8 cellular contexts compared by ENCODE assay signal in the genomic region with DNA sequence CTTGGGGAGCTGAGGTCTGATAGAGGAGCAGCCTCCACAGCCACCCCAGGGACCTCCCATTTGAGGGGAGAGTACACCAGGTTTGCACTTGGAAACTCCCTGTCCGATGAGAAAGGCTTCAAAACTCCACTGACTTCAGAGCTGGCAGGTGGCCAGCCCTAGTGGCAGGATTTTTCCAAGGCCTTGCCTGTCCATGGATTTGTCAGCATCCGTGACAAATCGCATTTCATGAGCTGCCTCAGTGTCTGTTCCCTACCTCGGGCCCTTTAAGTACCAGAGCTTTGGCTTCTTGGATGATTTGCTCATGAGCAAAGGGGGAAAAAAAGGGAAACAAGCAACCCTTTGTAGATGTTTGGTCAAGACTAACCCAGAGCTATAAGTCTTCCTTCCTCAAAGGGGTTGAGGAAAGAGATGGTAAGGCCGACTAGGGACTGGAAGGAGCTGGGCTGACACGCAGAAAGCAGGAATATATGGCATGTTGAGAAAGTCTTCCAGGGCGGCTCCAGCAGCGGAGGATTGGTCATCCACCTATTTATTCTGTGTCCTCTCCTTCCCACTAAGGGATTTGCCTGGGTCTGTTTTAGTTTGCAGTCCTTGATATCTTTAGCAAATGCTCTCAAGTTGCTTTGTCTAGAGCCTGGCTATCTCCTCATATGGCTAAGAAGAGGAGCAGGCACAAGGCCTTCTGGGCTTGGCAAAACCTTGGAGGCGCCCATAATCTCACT. TPM values are rescaled to one million over a fixed set of nuclear protein-coding genes. Genes with fewer than 3 reads are reported as not detected.
DNase-seq lines count a peak whose midpoint lies in the region; ATAC-seq, FAIRE-seq and TF ChIP-seq lines count a peak whose summit lies in the region.

No MANE protein-coding gene starts in this region.

- no peak overlapping the region for H3K4me3 ChIP-seq in heart right ventricle

- peaks cover 0 to 9% (median 0%) of the 10 kb centered on the region in 7 donors for H3K27me3 ChIP-seq in heart right ventricle

- H3K36me3 ChIP-seq in heart right ventricle = peaks cover 0 to 4% (median 0%) of the 10 kb centered on the region in 9 donors

- H3K27ac ChIP-seq in heart right ventricle = peak overlapping the region; percentile 63 to 87 (median 83)

- WGBS in heart right ventricle, 2 donors = 25 to 32% methylated on average over 9 of the region's 9 CpGs

- no peak for FAIRE-seq in GM12891 (lab: Jason Lieb, UNC)

- H3K4me1 Mint-ChIP-seq in WTC11 = peaks cover 57% of the 10 kb centered on the region
- peaks cover 10% of the 10 kb centered on the region for H3K4me1 Mint-ChIP-seq in T-helper 17 cell

- no peaks in the 10 kb centered on the region for H3K9me3 Mint-ChIP-seq in WTC11
- H3K9me3 Mint-ChIP-seq in activated naive CD4-positive, alpha-beta T cell treated with anti-CD3 and anti-CD28 coated beads, Interleukin-2, amount 50 U/mL, for 72 hours = no peaks in the 10 kb centered on the region

- no peaks in the 10 kb centered on the region for H3K36me3 Mint-ChIP-seq in WTC11
- peaks cover 4% of the 10 kb centered on the region for H3K36me3 Mint-ChIP-seq in T-helper 17 cell (ENCODE audit: low read depth)
- no peaks in the 10 kb centered on the region for H3K36me3 Mint-ChIP-seq in activated naive CD4-positive, alpha-beta T cell treated with anti-CD3 and anti-CD28 coated beads, Interleukin-2, amount 50 U/mL, for 72 hours

- no peak overlapping the region for H3K4me3 Mint-ChIP-seq in WTC11
- no peak overlapping the region for H3K4me3 Mint-ChIP-seq in T-helper 17 cell

- DNase-seq in A172 (ENCODE audit: low spot score) (peak; percentile 79), HS-27A (ENCODE audit: low read depth) (peak; percentile 85), WTC11 (ENCODE audit: low spot score) (no peak), heart right ventricle (peak; percentile 88 to 91), sciatic nerve (ENCODE audit: low spot score) (peak; percentile 94), T-helper 17 cell (no peak), GM12891 (ENCODE audit: insufficient read length, low spot score) (no peak)
- DNase-seq in activated naive CD4-positive, alpha-beta T cell treated with anti-CD3 and anti-CD28 coated beads, Interleukin-2, amount 50 U/mL, for 72 hours (ENCODE audit: low spot score in 2 of 2) = no peak

- CTCF ChIA-PET in WTC11 (lab: Charles Lee) = interaction anchor here (0.6 to 1.6 kb wide), 4 partner anchors 12 to 1290 kb away, joined by 3 to 6 read pairs (median 4); no protein-coding TSS in a partner anchor

- H3K27ac Mint-ChIP-seq in WTC11 (no peak overlapping the region), T-helper 17 cell (no peak overlapping the region)
- H3K27ac Mint-ChIP-seq in activated naive CD4-positive, alpha-beta T cell treated with anti-CD3 and anti-CD28 coated beads, Interleukin-2, amount 50 U/mL, for 72 hours = no peak overlapping the region

- H3K4me1 ChIP-seq in heart right ventricle = peaks cover 16 to 89% (median 65%) of the 10 kb centered on the region in 9 donors

- ATAC-seq in WTC11 (no peak), heart right ventricle (peak; percentile 18 to 58 (median 44)), sciatic nerve (peak; percentile 46), T-helper 17 cell (no peak)
- ATAC-seq in activated naive CD4-positive, alpha-beta T cell treated with anti-CD3 and anti-CD28 coated beads, Interleukin-2, amount 50 U/mL, for 72 hours = no peak

- intact Hi-C loops in heart right ventricle (cut with DNase I) (loop anchor here in 8 of 10 donors (2.0 to 5.0 kb wide), 4 partner anchors 33 to 43 kb away; no protein-coding TSS in a partner anchor), sciatic nerve (cut with DNase I) (loop anchor here (5.0 kb wide), 1 partner anchor 38 kb away; no protein-coding TSS in a partner anchor)

- H3K9me3 ChIP-seq in heart right ventricle (no peaks in the 10 kb centered on the region), T-helper 17 cell (ENCODE audit: control insufficient read depth, low read length, poor library complexity, severe bottlenecking) (no peaks in the 10 kb centered on the region)

- no peak for TF ChIP-seq POLR2A in GM12891 (IDR thresholded peaks at IDR 0.05; ENCODE audit: low read depth, low read length)

- TF ChIP-seq CTCF in WTC11 (IDR thresholded peaks at IDR 0.05) (no peak), heart right ventricle (IDR thresholded peaks at IDR 0.05) (peak; percentile 21 to 70 (median 46))

- POLR2A ChIA-PET in WTC11 (lab: Charles Lee) = no interaction called here

- peaks cover 7% of the 10 kb centered on the region; the same call in 1 of the 2 replicates for H3K27me3 Mint-ChIP-seq in WTC11 (ENCODE audit: low read depth)
- H3K27me3 Mint-ChIP-seq in T-helper 17 cell = peaks cover 16% of the 10 kb centered on the region

TF ChIP-seq in WTC11, 78 proteins besides CTCF, POLR2A, EP300 and RAD21 (continues in another document):
- TF ChIP-seq, protein P1, sequence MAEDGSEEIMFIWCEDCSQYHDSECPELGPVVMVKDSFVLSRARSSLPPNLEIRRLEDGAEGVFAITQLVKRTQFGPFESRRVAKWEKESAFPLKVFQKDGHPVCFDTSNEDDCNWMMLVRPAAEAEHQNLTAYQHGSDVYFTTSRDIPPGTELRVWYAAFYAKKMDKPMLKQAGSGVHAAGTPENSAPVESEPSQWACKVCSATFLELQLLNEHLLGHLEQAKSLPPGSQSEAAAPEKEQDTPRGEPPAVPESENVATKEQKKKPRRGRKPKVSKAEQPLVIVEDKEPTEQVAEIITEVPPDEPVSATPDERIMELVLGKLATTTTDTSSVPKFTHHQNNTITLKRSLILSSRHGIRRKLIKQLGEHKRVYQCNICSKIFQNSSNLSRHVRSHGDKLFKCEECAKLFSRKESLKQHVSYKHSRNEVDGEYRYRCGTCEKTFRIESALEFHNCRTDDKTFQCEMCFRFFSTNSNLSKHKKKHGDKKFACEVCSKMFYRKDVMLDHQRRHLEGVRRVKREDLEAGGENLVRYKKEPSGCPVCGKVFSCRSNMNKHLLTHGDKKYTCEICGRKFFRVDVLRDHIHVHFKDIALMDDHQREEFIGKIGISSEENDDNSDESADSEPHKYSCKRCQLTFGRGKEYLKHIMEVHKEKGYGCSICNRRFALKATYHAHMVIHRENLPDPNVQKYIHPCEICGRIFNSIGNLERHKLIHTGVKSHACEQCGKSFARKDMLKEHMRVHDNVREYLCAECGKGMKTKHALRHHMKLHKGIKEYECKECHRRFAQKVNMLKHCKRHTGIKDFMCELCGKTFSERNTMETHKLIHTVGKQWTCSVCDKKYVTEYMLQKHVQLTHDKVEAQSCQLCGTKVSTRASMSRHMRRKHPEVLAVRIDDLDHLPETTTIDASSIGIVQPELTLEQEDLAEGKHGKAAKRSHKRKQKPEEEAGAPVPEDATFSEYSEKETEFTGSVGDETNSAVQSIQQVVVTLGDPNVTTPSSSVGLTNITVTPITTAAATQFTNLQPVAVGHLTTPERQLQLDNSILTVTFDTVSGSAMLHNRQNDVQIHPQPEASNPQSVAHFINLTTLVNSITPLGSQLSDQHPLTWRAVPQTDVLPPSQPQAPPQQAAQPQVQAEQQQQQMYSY (CRISPR knock-in tag; IDR thresholded peaks at IDR 0.05) = peak; percentile 65
- no peak for TF ChIP-seq NR1H2 (CRISPR knock-in tag; IDR thresholded peaks at IDR 0.05)
- TF ChIP-seq NR3C1 (CRISPR knock-in tag; conservative IDR thresholded peaks at IDR 0.05; ENCODE audit: low read depth) = no peak
- TF ChIP-seq SMAD3 (CRISPR knock-in tag; IDR thresholded peaks at IDR 0.05; ENCODE audit: borderline replicate concordance) = no peak

TF ChIP-seq in GM12891, 5 proteins besides CTCF, POLR2A, EP300 and RAD21:
- no peak for TF ChIP-seq PAX5 (IDR thresholded peaks at IDR 0.05; ENCODE audit: insufficient read depth, low read length, severe bottlenecking)
- TF ChIP-seq TAF1 (IDR thresholded peaks at IDR 0.05; ENCODE audit: low read depth, low read length) = no peak
- TF ChIP-seq SPI1 (IDR thresholded peaks at IDR 0.05; ENCODE audit: low read depth, low read length) = no peak
- TF ChIP-seq POU2F2 (IDR thresholded peaks at IDR 0.05; ENCODE audit: low read depth, low read length) = no peak
- TF ChIP-seq POLR2AphosphoS5 (IDR thresholded peaks at IDR 0.05; ENCODE audit: low read depth, low read length) = no peak

RNA-seq across cellular contexts. Expression of a gene that starts 2.7 kb away (rescaled TPM):
- total RNA-seq in A172 (2014; rRNA removed; shearing (Covaris generic)) = 17.9 and 18.3 TPM in 2 replicates
- total RNA-seq in WTC11 (2021) (120 to 127 TPM (median 120 TPM) in 3 replicates), heart right ventricle (100 to 1,000 TPM; 249 to 508 (median 320) TPM), sciatic nerve (887 TPM), T-helper 17 cell (1 to 10 TPM; 1.2 to 1.6 TPM)
- 100 to 1,000 TPM; 221 to 276 TPM for polyA plus RNA-seq in heart right ventricle
- polyA plus RNA-seq in GM12891 (2012; ENCODE audit: low read depth, missing spikeins) = 5.2 TPM
- total RNA-seq in activated naive CD4-positive, alpha-beta T cell treated with anti-CD3 and anti-CD28 coated beads, Interleukin-2, amount 50 U/mL, for 72 hours = 10 to 100 TPM in 1 of 2 donors, 1 to 10 TPM in 1; 9.2 to 37.3 TPM

RNA-seq across cellular contexts. Expression of a gene that starts 37.0 kb away (rescaled TPM):
- total RNA-seq in A172 (2014; rRNA removed; shearing (Covaris generic)) = not detected in 2 replicates
- total RNA-seq in WTC11 (2021) (4.4 to 6.7 TPM (median 5.0 TPM) in 3 replicates), heart right ventricle (1 to 10 TPM in 7 of 10 donors, not detected in 3; 1.1 to 2.5 (median 1.3) TPM), sciatic nerve (1.2 TPM), T-helper 17 cell (not detected)
- polyA plus RNA-seq in heart right ventricle = under 1 TPM in 1 of 2 donors, not detected in 1; 0.13 TPM
- not detected for polyA plus RNA-seq in GM12891 (2012; ENCODE audit: low read depth, missing spikeins)
- total RNA-seq in activated naive CD4-positive, alpha-beta T cell treated with anti-CD3 and anti-CD28 coated beads, Interleukin-2, amount 50 U/mL, for 72 hours = not detected

Comparison
In these comparisons a context has a peak if more than half of its experiments do, and no peak if none do; other contexts are left out.
1. DNase-seq: peak in A172 (single experiment), HS-27A (single experiment), heart right ventricle (2 of 2) and sciatic nerve (single experiment); none in WTC11 (single experiment), T-helper 17 cell (0 of 3), GM12891 (single experiment) and activated naive CD4-positive, alpha-beta T cell treated with anti-CD3 and anti-CD28 coated beads, Interleukin-2, amount 50 U/mL, for 72 hours (0 of 2).
2. ATAC-seq: peak in heart right ventricle (8 of 8) and sciatic nerve (single experiment); none in WTC11 (single experiment), T-helper 17 cell (single experiment) and activated naive CD4-positive, alpha-beta T cell treated with anti-CD3 and anti-CD28 coated beads, Interleukin-2, amount 50 U/mL, for 72 hours (0 of 2).